33 cellular contexts compared by ENCODE assay signal in the genomic region with DNA sequence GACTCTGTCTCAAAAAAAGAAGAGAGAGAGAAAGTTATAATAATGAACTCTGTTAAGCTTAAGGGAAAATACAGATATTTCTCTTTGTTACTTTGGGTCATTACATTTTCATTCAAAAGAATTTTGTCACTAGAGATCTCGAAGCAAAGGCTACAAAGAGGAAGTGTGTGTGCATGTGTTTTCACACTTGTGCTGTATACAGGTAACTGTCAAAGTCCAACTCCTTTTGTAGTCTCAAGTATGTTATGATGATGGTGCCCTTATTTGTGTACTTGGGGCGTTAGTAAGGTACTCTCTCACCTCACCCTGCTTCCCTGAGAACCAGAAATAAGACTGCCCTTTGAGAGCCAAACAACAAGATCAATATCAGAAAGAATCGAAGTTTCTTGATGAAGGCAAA.
"Had no signal": no experiment of that assay in that cellular context is flagged by ENCODE, and none has a peak within 500 bp of the region (broad histone marks: within the 10 kb centered on the region; RNA-seq: fewer than 3 reads in every experiment).

No MANE protein-coding gene starts in this region.

- H3K4me3 ChIP-seq: MG63 had no signal

- DNase-seq: Karpas-422, KG1, MG63, MM.1S, NCI-H1048, NCI-H1092, NCI-H1092 treated with DMSO at 0.1 percent for 48 hours, NCI-H1105, NCI-H1105 treated with DMSO at 0.1 percent for 48 hours, NCI-H1417, NCI-H1417 treated with DMSO at 0.1 percent for 48 hours, NCI-H1436, NCI-H1436 treated with DMSO at 0.1 percent for 48 hours, NCI-H146, NCI-H1694, NCI-H1694 treated with DMSO at 0.1 percent for 48 hours, NCI-H187, NCI-H187 treated with DMSO at 0.1 percent for 48 hours, NCI-H2029, NCI-H2029 treated with DMSO at 0.1 percent for 48 hours, NCI-H2081, NCI-H2081 treated with DMSO at 0.1 percent for 48 hours, NCI-H2107, NCI-H2171, NCI-H2171 treated with DMSO at 0.1 percent for 48 hours, NCI-H2227 treated with DMSO at 0.1 percent for 48 hours, NCI-H226, NCI-H345, NCI-H446, NCI-H446 treated with DMSO at 0.1 percent for 48 hours, NCI-H510A treated with DMSO at 0.1 percent for 48 hours, NCI-H524 had no signal

- H3K36me3 ChIP-seq: MG63 had no signal

- H3K27ac ChIP-seq: KMS-11 had no signal

- H3K9me3 ChIP-seq: MG63 had no signal
